1 cellular context compared by ENCODE assay signal in the genomic region with DNA sequence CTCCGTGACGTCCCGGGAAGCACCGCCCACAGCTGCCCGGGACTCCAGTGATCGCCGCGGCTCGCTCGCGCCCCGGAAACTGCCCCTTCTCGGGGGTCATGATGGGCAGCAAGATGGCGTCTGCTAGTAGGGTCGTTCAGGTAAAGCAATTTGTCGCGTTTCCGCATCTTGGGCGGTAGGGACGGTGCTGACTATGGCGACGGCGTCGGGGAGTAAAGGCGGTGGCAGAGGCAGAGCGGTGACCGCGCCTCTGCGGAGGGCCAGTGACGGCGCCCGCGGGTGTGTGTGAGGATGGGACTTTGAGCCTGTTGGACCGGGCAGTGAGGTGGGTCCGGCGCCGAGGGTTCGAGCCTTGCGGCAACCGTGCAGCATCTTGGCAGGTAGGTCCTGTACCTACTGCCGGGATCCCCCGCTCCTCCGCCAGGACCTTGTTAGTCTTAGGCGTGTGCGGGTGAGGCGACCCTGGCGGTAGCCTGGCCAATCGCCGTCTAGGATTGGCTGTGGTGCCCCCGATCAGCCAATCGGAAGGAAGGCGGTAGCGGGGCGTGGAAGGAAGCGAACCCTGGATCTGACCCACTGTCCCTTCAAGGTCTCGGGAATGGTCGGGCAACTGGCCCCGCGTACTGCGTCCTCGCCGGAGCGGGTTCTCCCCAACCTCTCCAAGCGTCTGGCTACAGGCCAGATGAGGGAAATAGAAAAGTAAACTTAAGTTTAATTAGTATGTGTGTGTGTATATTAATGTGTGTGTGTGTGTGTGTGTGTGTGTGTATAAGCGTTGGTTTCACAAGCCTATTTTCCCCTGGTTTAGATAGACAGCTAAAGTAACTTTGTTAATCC.
TF ChIP-seq lines count a peak whose summit lies in the region.

No MANE protein-coding gene starts in this region.

TF ChIP-seq in HepG2, 621 proteins besides CTCF, POLR2A, EP300 and RAD21 (continued from another document and continues in another):
- TF ChIP-seq, protein P1, sequence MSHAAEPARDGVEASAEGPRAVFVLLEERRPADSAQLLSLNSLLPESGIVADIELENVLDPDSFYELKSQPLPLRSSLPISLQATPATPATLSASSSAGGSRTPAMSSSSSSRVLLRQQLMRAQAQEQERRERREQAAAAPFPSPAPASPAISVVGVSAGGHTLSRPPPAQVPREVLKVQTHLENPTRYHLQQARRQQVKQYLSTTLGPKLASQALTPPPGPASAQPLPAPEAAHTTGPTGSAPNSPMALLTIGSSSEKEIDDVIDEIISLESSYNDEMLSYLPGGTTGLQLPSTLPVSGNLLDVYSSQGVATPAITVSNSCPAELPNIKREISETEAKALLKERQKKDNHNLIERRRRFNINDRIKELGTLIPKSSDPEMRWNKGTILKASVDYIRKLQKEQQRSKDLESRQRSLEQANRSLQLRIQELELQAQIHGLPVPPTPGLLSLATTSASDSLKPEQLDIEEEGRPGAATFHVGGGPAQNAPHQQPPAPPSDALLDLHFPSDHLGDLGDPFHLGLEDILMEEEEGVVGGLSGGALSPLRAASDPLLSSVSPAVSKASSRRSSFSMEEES (CRISPR knock-in tag; IDR thresholded peaks at IDR 0.05) = peak; percentile 64; the same call in 1 of the 2 replicates
- TF ChIP-seq, protein P2, sequence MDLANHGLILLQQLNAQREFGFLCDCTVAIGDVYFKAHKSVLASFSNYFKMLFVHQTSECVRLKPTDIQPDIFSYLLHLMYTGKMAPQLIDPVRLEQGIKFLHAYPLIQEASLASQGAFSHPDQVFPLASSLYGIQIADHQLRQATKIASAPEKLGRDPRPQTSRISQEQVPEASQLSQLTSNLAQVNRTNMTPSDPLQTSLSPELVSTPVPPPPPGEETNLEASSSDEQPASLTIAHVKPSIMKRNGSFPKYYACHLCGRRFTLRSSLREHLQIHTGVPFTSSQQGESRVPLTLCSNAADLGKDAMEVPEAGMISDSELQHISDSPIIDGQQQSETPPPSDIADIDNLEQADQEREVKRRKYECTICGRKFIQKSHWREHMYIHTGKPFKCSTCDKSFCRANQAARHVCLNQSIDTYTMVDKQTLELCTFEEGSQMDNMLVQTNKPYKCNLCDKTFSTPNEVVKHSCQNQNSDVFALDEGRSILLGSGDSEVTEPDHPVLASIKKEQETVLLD (CRISPR knock-in tag; IDR thresholded peaks at IDR 0.05; ENCODE audit: low read depth) = no peak
- no peak for TF ChIP-seq MLXIP (CRISPR knock-in tag; IDR thresholded peaks at IDR 0.05; ENCODE audit: borderline replicate concordance)
- TF ChIP-seq LCORL (IDR thresholded peaks at IDR 0.05) = no peak
- TF ChIP-seq LCORL (CRISPR knock-in tag; IDR thresholded peaks at IDR 0.05) = peak; percentile 73; the same call in 1 of the 2 replicates
- TF ChIP-seq, protein P3, sequence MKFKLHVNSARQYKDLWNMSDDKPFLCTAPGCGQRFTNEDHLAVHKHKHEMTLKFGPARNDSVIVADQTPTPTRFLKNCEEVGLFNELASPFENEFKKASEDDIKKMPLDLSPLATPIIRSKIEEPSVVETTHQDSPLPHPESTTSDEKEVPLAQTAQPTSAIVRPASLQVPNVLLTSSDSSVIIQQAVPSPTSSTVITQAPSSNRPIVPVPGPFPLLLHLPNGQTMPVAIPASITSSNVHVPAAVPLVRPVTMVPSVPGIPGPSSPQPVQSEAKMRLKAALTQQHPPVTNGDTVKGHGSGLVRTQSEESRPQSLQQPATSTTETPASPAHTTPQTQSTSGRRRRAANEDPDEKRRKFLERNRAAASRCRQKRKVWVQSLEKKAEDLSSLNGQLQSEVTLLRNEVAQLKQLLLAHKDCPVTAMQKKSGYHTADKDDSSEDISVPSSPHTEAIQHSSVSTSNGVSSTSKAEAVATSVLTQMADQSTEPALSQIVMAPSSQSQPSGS (CRISPR knock-in tag; IDR thresholded peaks at IDR 0.05) = no peak
- peak; percentile 32; the same call in 1 of the 2 replicates for TF ChIP-seq MIXL1 (CRISPR knock-in tag; IDR thresholded peaks at IDR 0.05)
- peak; percentile 78; the same call in 1 of the 2 replicates for TF ChIP-seq SSRP1 (CRISPR knock-in tag; IDR thresholded peaks at IDR 0.05)
- peak; percentile 74; the same call in 1 of the 2 replicates for TF ChIP-seq MYC (CRISPR knock-in tag; IDR thresholded peaks at IDR 0.05; ENCODE audit: borderline replicate concordance)
- TF ChIP-seq KLF11 (CRISPR knock-in tag; IDR thresholded peaks at IDR 0.05) = 0 out of 2 replicates have a peak, but pooled peaks have one; percentile 23
- peak; percentile 83; the same call in 1 of the 2 replicates for TF ChIP-seq ZNF512 (CRISPR knock-in tag; IDR thresholded peaks at IDR 0.05)
- TF ChIP-seq, protein P4, sequence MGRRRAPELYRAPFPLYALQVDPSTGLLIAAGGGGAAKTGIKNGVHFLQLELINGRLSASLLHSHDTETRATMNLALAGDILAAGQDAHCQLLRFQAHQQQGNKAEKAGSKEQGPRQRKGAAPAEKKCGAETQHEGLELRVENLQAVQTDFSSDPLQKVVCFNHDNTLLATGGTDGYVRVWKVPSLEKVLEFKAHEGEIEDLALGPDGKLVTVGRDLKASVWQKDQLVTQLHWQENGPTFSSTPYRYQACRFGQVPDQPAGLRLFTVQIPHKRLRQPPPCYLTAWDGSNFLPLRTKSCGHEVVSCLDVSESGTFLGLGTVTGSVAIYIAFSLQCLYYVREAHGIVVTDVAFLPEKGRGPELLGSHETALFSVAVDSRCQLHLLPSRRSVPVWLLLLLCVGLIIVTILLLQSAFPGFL (CRISPR knock-in tag; IDR thresholded peaks at IDR 0.05) = peak; percentile 45; the same call in 1 of the 2 replicates
- no peak for TF ChIP-seq ZFP37 (CRISPR knock-in tag; IDR thresholded peaks at IDR 0.05; ENCODE audit: borderline replicate concordance)
- TF ChIP-seq RFX5 (IDR thresholded peaks at IDR 0.05; ENCODE audit: low read depth, low read length) = peak; percentile 56; the same call in 1 of the 2 replicates
- TF ChIP-seq, protein P5, sequence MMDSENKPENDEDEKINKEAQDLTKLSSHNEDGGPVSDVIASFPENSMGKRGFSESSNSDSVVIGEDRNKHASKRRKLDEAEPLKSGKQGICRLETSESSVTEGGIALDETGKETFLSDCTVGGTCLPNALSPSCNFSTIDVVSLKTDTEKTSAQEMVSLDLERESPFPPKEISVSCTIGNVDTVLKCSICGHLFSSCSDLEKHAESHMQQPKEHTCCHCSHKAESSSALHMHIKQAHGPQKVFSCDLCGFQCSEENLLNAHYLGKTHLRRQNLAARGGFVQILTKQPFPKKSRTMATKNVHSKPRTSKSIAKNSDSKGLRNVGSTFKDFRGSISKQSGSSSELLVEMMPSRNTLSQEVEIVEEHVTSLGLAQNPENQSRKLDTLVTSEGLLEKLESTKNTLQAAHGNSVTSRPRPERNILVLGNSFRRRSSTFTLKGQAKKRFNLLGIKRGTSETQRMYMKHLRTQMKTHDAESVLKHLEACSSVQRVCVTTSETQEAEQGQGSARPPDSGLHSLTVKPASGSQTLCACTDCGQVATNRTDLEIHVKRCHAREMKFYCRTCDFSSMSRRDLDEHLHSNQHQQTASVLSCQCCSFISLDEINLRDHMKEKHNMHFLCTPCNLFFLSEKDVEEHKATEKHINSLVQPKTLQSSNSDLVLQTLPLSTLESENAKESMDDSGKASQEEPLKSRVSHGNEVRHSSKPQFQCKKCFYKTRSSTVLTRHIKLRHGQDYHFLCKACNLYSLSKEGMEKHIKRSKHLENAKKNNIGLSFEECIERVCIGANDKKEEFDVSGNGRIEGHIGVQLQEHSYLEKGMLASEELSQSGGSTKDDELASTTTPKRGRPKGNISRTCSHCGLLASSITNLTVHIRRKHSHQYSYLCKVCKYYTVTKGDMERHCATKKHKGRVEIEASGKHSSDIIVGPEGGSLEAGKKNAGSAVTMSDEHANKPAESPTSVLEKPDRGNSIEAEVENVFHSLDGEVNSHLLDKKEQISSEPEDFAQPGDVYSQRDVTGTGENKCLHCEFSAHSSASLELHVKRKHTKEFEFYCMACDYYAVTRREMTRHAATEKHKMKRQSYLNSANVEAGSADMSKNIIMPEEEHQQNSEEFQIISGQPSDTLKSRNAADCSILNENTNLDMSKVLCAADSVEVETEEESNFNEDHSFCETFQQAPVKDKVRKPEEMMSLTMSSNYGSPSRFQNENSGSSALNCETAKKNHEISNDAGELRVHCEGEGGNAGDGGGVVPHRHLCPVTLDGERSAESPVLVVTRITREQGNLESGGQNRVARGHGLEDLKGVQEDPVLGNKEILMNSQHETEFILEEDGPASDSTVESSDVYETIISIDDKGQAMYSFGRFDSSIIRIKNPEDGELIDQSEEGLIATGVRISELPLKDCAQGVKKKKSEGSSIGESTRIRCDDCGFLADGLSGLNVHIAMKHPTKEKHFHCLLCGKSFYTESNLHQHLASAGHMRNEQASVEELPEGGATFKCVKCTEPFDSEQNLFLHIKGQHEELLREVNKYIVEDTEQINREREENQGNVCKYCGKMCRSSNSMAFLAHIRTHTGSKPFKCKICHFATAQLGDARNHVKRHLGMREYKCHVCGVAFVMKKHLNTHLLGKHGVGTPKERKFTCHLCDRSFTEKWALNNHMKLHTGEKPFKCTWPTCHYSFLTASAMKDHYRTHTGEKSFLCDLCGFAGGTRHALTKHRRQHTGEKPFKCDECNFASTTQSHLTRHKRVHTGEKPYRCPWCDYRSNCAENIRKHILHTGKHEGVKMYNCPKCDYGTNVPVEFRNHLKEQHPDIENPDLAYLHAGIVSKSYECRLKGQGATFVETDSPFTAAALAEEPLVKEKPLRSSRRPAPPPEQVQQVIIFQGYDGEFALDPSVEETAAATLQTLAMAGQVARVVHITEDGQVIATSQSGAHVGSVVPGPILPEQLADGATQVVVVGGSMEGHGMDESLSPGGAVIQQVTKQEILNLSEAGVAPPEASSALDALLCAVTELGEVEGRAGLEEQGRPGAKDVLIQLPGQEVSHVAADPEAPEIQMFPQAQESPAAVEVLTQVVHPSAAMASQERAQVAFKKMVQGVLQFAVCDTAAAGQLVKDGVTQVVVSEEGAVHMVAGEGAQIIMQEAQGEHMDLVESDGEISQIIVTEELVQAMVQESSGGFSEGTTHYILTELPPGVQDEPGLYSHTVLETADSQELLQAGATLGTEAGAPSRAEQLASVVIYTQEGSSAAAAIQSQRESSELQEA (CRISPR knock-in tag; IDR thresholded peaks at IDR 0.05; ENCODE audit: not compliant biosample characterization) = peak; percentile 61
- peak; percentile 39; the same call in 1 of the 2 replicates for TF ChIP-seq ZNF3 (CRISPR knock-in tag; IDR thresholded peaks at IDR 0.05)
- peak; percentile 79; the same call in 1 of the 2 replicates for TF ChIP-seq TP53 (CRISPR knock-in tag; conservative IDR thresholded peaks at IDR 0.05)
- peak; percentile 94 for TF ChIP-seq REPIN1 (CRISPR knock-in tag; IDR thresholded peaks at IDR 0.05; ENCODE audit: borderline replicate concordance, low read depth)
- TF ChIP-seq ZNF816 (CRISPR knock-in tag; IDR thresholded peaks at IDR 0.05; ENCODE audit: borderline replicate concordance) = 0 out of 2 replicates have a peak, but pooled peaks have one; percentile 61
- TF ChIP-seq, protein P6, sequence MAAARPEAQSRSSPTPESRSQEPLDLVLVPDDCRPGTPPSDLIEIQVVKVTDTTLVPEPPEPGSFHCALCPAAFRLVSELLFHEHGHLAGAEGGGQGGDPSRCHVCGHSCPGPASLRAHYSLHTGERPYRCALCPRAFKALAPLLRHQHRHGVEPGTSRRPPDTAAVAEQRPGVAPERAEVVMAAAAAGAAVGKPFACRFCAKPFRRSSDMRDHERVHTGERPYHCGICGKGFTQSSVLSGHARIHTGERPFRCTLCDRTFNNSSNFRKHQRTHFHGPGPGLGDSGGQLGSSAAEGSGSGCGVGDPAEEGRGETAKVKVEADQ (CRISPR knock-in tag; IDR thresholded peaks at IDR 0.05; ENCODE audit: borderline replicate concordance) = peak; percentile 94
- peak; percentile 73 for TF ChIP-seq ZNF883 (CRISPR knock-in tag; IDR thresholded peaks at IDR 0.05; ENCODE audit: not compliant biosample characterization)
- TF ChIP-seq HBP1 (CRISPR knock-in tag; IDR thresholded peaks at IDR 0.05; ENCODE audit: low read depth) = peak; percentile 78; the same call in 1 of the 2 replicates
- no peak; the same call in none of the 2 replicates for TF ChIP-seq SOX5 (CRISPR knock-in tag; IDR thresholded peaks at IDR 0.05; ENCODE audit: borderline replicate concordance)
